9 cellular contexts compared by ENCODE assay signal in the genomic region with DNA sequence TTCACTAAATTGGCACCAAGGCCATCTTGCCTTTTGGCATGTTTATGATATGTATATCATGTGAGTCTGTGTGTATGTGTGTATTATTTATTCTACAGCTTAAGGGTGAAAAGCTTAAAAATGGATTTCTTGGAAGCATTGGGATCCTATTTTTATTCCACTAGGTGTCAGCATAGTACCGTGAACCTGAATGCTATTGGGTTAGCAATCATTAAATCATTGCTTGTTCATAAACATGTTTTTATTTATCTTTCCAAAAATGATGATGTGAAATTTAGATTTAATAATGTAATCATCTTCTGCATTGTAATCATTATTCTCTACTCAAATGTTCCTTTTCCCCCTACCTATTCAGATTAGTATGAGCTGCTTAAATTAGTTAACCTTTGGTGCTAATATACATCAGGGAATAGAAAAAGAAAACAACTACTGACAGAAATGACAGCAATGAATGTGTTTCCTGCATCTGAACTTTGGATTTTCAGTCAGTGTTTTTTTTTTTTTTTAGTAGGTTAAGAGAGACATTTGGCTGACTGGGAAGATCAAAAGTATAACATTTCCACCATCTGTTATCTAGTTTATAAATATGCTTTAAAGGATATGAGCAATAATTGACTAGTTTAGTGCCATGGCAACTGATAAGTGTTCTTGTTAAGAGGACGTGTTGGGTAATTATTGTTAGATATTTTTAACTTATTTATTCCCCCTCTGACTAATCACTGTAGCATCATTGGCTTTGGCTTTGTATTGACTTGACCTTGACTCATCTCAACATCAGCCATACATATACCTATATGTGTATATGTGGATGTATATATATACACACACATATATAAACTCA. TPM values are rescaled to one million over a fixed set of nuclear protein-coding genes. Genes with fewer than 3 reads are reported as not detected.
DNase-seq lines count a peak whose midpoint lies in the region; ATAC-seq and TF ChIP-seq lines count a peak whose summit lies in the region.
"Had no signal": no experiment of that assay in that cellular context is flagged by ENCODE, and none has a peak within 500 bp of the region (broad histone marks: within the 10 kb centered on the region; RNA-seq: fewer than 3 reads in every experiment).

No MANE protein-coding gene starts in this region.

- POLR2A ChIA-PET in CD4-positive, alpha-beta T cell (lab: Charles Lee), result no interaction called here

- TF ChIP-seq CTCF in GM12873 (IDR thresholded peaks at IDR 0.05; ENCODE audit: insufficient read depth, low read depth, low read length, missing control alignments) (peak; percentile 50), HFFc6 (IDR thresholded peaks at IDR 0.05) (peak; percentile 91), lower lobe of right lung (IDR thresholded peaks at IDR 0.05) (peak; percentile 75)
- no peak for TF ChIP-seq CTCF in CD4-positive, alpha-beta T cell (IDR thresholded peaks at IDR 0.05)

- H3K36me3 ChIP-seq in lower lobe of right lung, result no peaks in the 10 kb centered on the region

- no peaks in the 10 kb centered on the region for H3K9me3 Mint-ChIP-seq in HFFc6
- no peaks in the 10 kb centered on the region for H3K9me3 Mint-ChIP-seq in CD4-positive, alpha-beta T cell
- H3K9me3 Mint-ChIP-seq in T-helper 2 cell treated with Interferon-gamma antibody and Interleukin-4, amounts not matched to agents 5 μg/mL and 100 μg/mL, for 36 hours, result no peaks in the 10 kb centered on the region

- no peaks in the 10 kb centered on the region for H3K9me3 ChIP-seq in lower lobe of right lung
- H3K9me3 ChIP-seq in CD4-positive, alpha-beta T cell (ENCODE audit: control insufficient read depth, low read length), result no peaks in the 10 kb centered on the region

- no peak overlapping the region for H3K27ac ChIP-seq in lower lobe of right lung
- H3K27ac ChIP-seq in CD4-positive, alpha-beta T cell (ENCODE audit: low read depth, low read length), result no peak overlapping the region

- ATAC-seq in lower lobe of right lung, result peak in 1 of 2 donors; percentile 61
- no peak for ATAC-seq in CD4-positive, alpha-beta T cell (ENCODE audit: poor library complexity)

- H3K27me3 Mint-ChIP-seq in HFFc6 (ENCODE audit: insufficient read depth), result no peaks in the 10 kb centered on the region
- H3K27me3 Mint-ChIP-seq in CD4-positive, alpha-beta T cell, result peaks cover 6% of the 10 kb centered on the region
- no peaks in the 10 kb centered on the region for H3K27me3 Mint-ChIP-seq in T-helper 2 cell treated with Interferon-gamma antibody and Interleukin-4, amounts not matched to agents 5 μg/mL and 100 μg/mL, for 36 hours (ENCODE audit: low read depth)

- H3K27me3 ChIP-seq in lower lobe of right lung (ENCODE audit: low read depth), result no peaks in the 10 kb centered on the region
- no peaks in the 10 kb centered on the region for H3K27me3 ChIP-seq in CD4-positive, alpha-beta T cell (ENCODE audit: control insufficient read depth, insufficient read depth, low read length)

- H3K4me1 ChIP-seq in lower lobe of right lung, result no peaks in the 10 kb centered on the region

- H3K36me3 Mint-ChIP-seq in HFFc6 (ENCODE audit: low read depth), result no peaks in the 10 kb centered on the region
- H3K36me3 Mint-ChIP-seq in CD4-positive, alpha-beta T cell (ENCODE audit: low read depth), result no peaks in the 10 kb centered on the region
- no peaks in the 10 kb centered on the region for H3K36me3 Mint-ChIP-seq in T-helper 2 cell treated with Interferon-gamma antibody and Interleukin-4, amounts not matched to agents 5 μg/mL and 100 μg/mL, for 36 hours (ENCODE audit: low read depth)

- H3K4me1 Mint-ChIP-seq in HFFc6 (ENCODE audit: low read depth), result peaks cover 7% of the 10 kb centered on the region
- no peaks in the 10 kb centered on the region for H3K4me1 Mint-ChIP-seq in CD4-positive, alpha-beta T cell (ENCODE audit: low read depth)
- H3K4me1 Mint-ChIP-seq in T-helper 2 cell treated with Interferon-gamma antibody and Interleukin-4, amounts not matched to agents 5 μg/mL and 100 μg/mL, for 36 hours (ENCODE audit: low read depth), result no peaks in the 10 kb centered on the region

- intact Hi-C loops in lower lobe of right lung (cut with DNase I), result loop anchor here (5.0 kb wide), 1 partner anchor 589 kb away; no protein-coding TSS in a partner anchor
- intact Hi-C loops in CD4-positive, alpha-beta T cell (cut with DNase I, micrococcal nuclease), result loop anchor here (2.0 to 5.0 kb wide), 3 partner anchors 589 to 1504 kb away; no protein-coding TSS in a partner anchor

- DNase-seq in HFFc6 (peak; percentile 29), NCI-H2171 treated with DMSO at 0.1 percent for 48 hours (lab: John Stamatoyannopoulos, UW) (peak; percentile 92), cerebellar cortex (ENCODE audit: low spot score) (peak; percentile 42), lower lobe of right lung (no peak), ecto neural progenitor cell (ENCODE audit: low spot score) (no peak)
- DNase-seq in CD4-positive, alpha-beta T cell, result no peak
- DNase-seq in T-helper 2 cell treated with Interferon-gamma antibody and Interleukin-4, amounts not matched to agents 5 μg/mL and 100 μg/mL, for 36 hours (ENCODE audit: low spot score), result no peak

- H3K27ac Mint-ChIP-seq in HFFc6, result no peak overlapping the region
- H3K27ac Mint-ChIP-seq in CD4-positive, alpha-beta T cell, result no peak overlapping the region
- H3K27ac Mint-ChIP-seq in T-helper 2 cell treated with Interferon-gamma antibody and Interleukin-4, amounts not matched to agents 5 μg/mL and 100 μg/mL, for 36 hours, result no peak overlapping the region

- no peak overlapping the region for H3K4me3 Mint-ChIP-seq in HFFc6
- H3K4me3 Mint-ChIP-seq in CD4-positive, alpha-beta T cell, result no peak overlapping the region
- H3K4me3 Mint-ChIP-seq in T-helper 2 cell treated with Interferon-gamma antibody and Interleukin-4, amounts not matched to agents 5 μg/mL and 100 μg/mL, for 36 hours, result no peak overlapping the region

- CTCF ChIA-PET in CD4-positive, alpha-beta T cell (lab: Charles Lee), result no interaction called here

- H3K4me3 ChIP-seq in lower lobe of right lung, result no peak overlapping the region

RNA-seq across cellular contexts. Expression of gene ZSWIM2, which starts 14.1 kb away (rescaled TPM):
- total RNA-seq in HFFc6 (2021; fragmentation: NEBNext Ultra II Directional; extraction: Animal tissue kit (Norgen Biotek cat#: 25700)), result under 1 TPM in 1 of 6 experiments, not detected in 5; 0.10 TPM
- total RNA-seq in lower lobe of right lung, result not detected
- total RNA-seq in CD4-positive, alpha-beta T cell, result not detected
- total RNA-seq: activated CD8-positive, alpha-beta memory T cell treated with anti-CD3 and anti-CD28 coated beads for 36 hours had no signal

Comparison
In these comparisons a context has a peak if more than half of its experiments do, and no peak if none do; other contexts are left out.
1. DNase-seq: peak in HFFc6 (single experiment), NCI-H2171 treated with DMSO at 0.1 percent for 48 hours (single experiment) and cerebellar cortex (single experiment); none in lower lobe of right lung (single experiment), CD4-positive, alpha-beta T cell (0 of 10), T-helper 2 cell treated with Interferon-gamma antibody and Interleukin-4, amounts not matched to agents 5 μg/mL and 100 μg/mL, for 36 hours (single experiment) and ecto neural progenitor cell (single experiment).